In the genomic region with DNA sequence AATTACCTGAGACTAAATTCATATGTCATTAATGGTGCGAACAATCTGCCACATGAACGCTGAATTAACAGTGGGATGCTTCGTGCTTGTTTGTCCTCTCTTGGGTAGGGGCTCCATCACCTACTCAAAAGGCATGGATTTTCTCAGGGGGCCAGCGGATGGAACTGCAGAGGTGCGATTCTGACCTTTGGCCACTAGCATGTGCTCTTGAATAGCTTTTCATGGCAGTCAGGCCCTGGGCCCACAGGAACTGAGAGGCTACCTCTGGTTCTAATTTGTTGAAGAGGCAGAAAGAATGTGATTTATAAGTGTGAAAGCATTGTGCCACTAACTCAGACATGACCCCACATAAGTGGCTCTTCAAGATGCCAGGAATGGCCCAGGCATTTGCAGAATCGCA, we compare ENCODE assay signal across 8 cellular contexts.
DNase-seq lines count a peak whose midpoint lies in the region; ATAC-seq and TF ChIP-seq lines count a peak whose summit lies in the region.

No MANE protein-coding gene starts in this region.

- H3K4me3 ChIP-seq in cardiac muscle cell = no peak overlapping the region
- H3K4me3 ChIP-seq in astrocyte of the cerebellum (ENCODE audit: low read depth, low read length) = no peak overlapping the region

- no peaks in the 10 kb centered on the region for H3K4me1 ChIP-seq in cardiac muscle cell (ENCODE audit: low read depth)

- ATAC-seq in left ventricle myocardium superior = no peak

- no peaks in the 10 kb centered on the region for H3K36me3 ChIP-seq in cardiac muscle cell

- intact Hi-C loops in left ventricle myocardium superior (cut with micrococcal nuclease) = no loop called here

- H3K27me3 ChIP-seq in cardiac muscle cell = peaks cover 16% of the 10 kb centered on the region

- H3K9me3 ChIP-seq in cardiac muscle cell (ENCODE audit: low read depth) = no peaks in the 10 kb centered on the region

- peak; percentile 51 to 76 for DNase-seq in cardiac muscle cell (ENCODE audit: low read depth in 1 of 2, low spot score in 1 of 2)
- no peak for DNase-seq in left ventricle myocardium superior
- peak; percentile 26 for DNase-seq in HuH-7 (ENCODE audit: low spot score)
- no peak for DNase-seq in astrocyte of the cerebellum (ENCODE audit: low read depth)
- peak; percentile 23 for DNase-seq in medulla oblongata (ENCODE audit: extremely low spot score)
- no peak for DNase-seq in NCI-H2196 treated with DMSO at 0.1 percent for 48 hours (lab: John Stamatoyannopoulos, UW; ENCODE audit: unreplicated experiment)
- DNase-seq in DMS79 treated with DMSO at 0.1 percent for 48 hours (lab: John Stamatoyannopoulos, UW) = no peak
- no peak for DNase-seq in NCI-H1092 treated with DMSO at 0.1 percent for 48 hours (lab: John Stamatoyannopoulos, UW)

- H3K27ac ChIP-seq in cardiac muscle cell = no peak overlapping the region

- peak; percentile 71 for TF ChIP-seq CTCF in cardiac muscle cell (IDR thresholded peaks at IDR 0.05; ENCODE audit: low read depth, low read length)
- peak; percentile 91 for TF ChIP-seq CTCF in astrocyte of the cerebellum (IDR thresholded peaks at IDR 0.05; ENCODE audit: low read depth, low read length, missing control alignments)

- in situ Hi-C loops in astrocyte of the cerebellum (cut with HindIII; ENCODE audit: low sequenced_read_pairs) = no loop called here

Comparison
In these comparisons a context has a peak if more than half of its experiments do, and no peak if none do; other contexts are left out.
1. DNase-seq: peak in cardiac muscle cell (2 of 2), HuH-7 (single experiment) and medulla oblongata (single experiment); none in left ventricle myocardium superior (single experiment), astrocyte of the cerebellum (single experiment), NCI-H2196 treated with DMSO at 0.1 percent for 48 hours (single experiment), DMS79 treated with DMSO at 0.1 percent for 48 hours (single experiment) and NCI-H1092 treated with DMSO at 0.1 percent for 48 hours (single experiment).